8 cellular contexts compared by ENCODE assay signal in genomic region chr14:67837011-67837624, GRCh38. TPM values are rescaled to one million over a fixed set of nuclear protein-coding genes. Genes with fewer than 3 reads are reported as not detected.
A peak's percentile ranks its signal among the peaks of the same experiment; 100 is the strongest.
DNase-seq lines count a peak whose midpoint lies in the region; ATAC-seq, FAIRE-seq and TF ChIP-seq lines count a peak whose summit lies in the region.

No MANE protein-coding gene starts in this region.

- ATAC-seq in activated T-cell treated with anti-CD3 and anti-CD28 coated beads, Interleukin-2, amount 50 U/mL, for 72 hours (replicated peaks in 1 of 2): peak in 1 of 2 donors; percentile 28

- no peak overlapping the region for H3K4me3 Mint-ChIP-seq in activated T-cell treated with anti-CD3 and anti-CD28 coated beads, Interleukin-2, amount 50 U/mL, for 72 hours

- 18% methylated on average over 2 of the region's 2 CpGs for WGBS in GM23248 (ENCODE audit: low coverage in 1 of 2, low lambda C conversion rate in 2 of 2, missing lambda C conversion rate in 2 of 2), 2 experiments
- WGBS in sigmoid colon, 2 donors: 4 to 27% methylated on average over 2 of the region's 2 CpGs

- no peak overlapping the region for H3K4me3 ChIP-seq in GM23248
- H3K4me3 ChIP-seq in sigmoid colon: no peak overlapping the region

- H4K20me1 ChIP-seq in GM23248 (ENCODE audit: insufficient read depth): no peaks in the 10 kb centered on the region

- no peaks in the 10 kb centered on the region for H3K9me3 Mint-ChIP-seq in activated T-cell treated with anti-CD3 and anti-CD28 coated beads, Interleukin-2, amount 50 U/mL, for 72 hours

- no peak for TF ChIP-seq EP300 in sigmoid colon (IDR thresholded peaks at IDR 0.05)

- H3K27me3 ChIP-seq in GM23248 (replicated peaks; ENCODE audit: insufficient read depth) (no peaks in the 10 kb centered on the region), sigmoid colon (no peaks in the 10 kb centered on the region)

- H3K9ac ChIP-seq in GM23248: no peak overlapping the region

- H3K27ac ChIP-seq in GM23248 (no peak overlapping the region), sigmoid colon (peak overlapping the region in 1 of 4 donors; percentile 29)

- H3K4me2 ChIP-seq in GM23248 (ENCODE audit: unreplicated experiment): no peak overlapping the region

- peak; percentile 58 for DNase-seq in COR-L47 (lab: John Stamatoyannopoulos, UW)
- DNase-seq in GM23248: peak; percentile 82
- peak; percentile 60 for DNase-seq in NCI-H82 (lab: John Stamatoyannopoulos, UW)
- DNase-seq in activated T-cell treated with anti-CD3 and anti-CD28 coated beads, Interleukin-2, amount 50 U/mL, for 72 hours: peak; percentile 42 to 48
- DNase-seq in frontal cortex (ENCODE audit: low spot score in 2 of 2): no peak
- peak; percentile 71 for DNase-seq in sigmoid colon
- no peak for DNase-seq in ureter (ENCODE audit: low spot score)
- DNase-seq in NK-92 (lab: John Stamatoyannopoulos, UW; ENCODE audit: unreplicated experiment): no peak

- no peak for TF ChIP-seq POLR2A in sigmoid colon (IDR thresholded peaks at IDR 0.05)

- H3K4me1 Mint-ChIP-seq in activated T-cell treated with anti-CD3 and anti-CD28 coated beads, Interleukin-2, amount 50 U/mL, for 72 hours (ENCODE audit: low read depth): no peaks in the 10 kb centered on the region

- H3K27ac Mint-ChIP-seq in activated T-cell treated with anti-CD3 and anti-CD28 coated beads, Interleukin-2, amount 50 U/mL, for 72 hours: peak overlapping the region; percentile 31

- no peaks in the 10 kb centered on the region for H3K36me3 ChIP-seq in GM23248 (ENCODE audit: low read depth)
- H3K36me3 ChIP-seq in sigmoid colon: no peaks in the 10 kb centered on the region

- peaks cover 0 to 4% of the 10 kb centered on the region in 2 donors for H3K36me3 Mint-ChIP-seq in activated T-cell treated with anti-CD3 and anti-CD28 coated beads, Interleukin-2, amount 50 U/mL, for 72 hours (ENCODE audit: insufficient read depth in 2 of 2)

- no peak overlapping the region for H2AFZ ChIP-seq in GM23248

- H3K79me2 ChIP-seq in GM23248 (ENCODE audit: insufficient read depth): no peaks in the 10 kb centered on the region

- FAIRE-seq in frontal cortex (lab: Jason Lieb, UNC): peak; percentile 90

- in situ Hi-C loops in GM23248 (cut with MboI): no loop called here

- no peaks in the 10 kb centered on the region for H3K9me2 ChIP-seq in GM23248 (ENCODE audit: insufficient read depth)

- intact Hi-C loops in sigmoid colon (cut with DNase I): loop anchor here (5.0 to 10.0 kb wide), 4 partner anchors 95 to 1278 kb away; no protein-coding TSS in a partner anchor

- no peaks in the 10 kb centered on the region for H3F3A ChIP-seq in GM23248 (ENCODE audit: insufficient read depth)

- H3K27me3 Mint-ChIP-seq in activated T-cell treated with anti-CD3 and anti-CD28 coated beads, Interleukin-2, amount 50 U/mL, for 72 hours (ENCODE audit: low read depth): no peaks in the 10 kb centered on the region

- H3K9me3 ChIP-seq in GM23248 (ENCODE audit: low read depth) (no peaks in the 10 kb centered on the region), sigmoid colon (no peaks in the 10 kb centered on the region)

- H3K4me1 ChIP-seq in GM23248 (ENCODE audit: insufficient read depth) (no peaks in the 10 kb centered on the region), sigmoid colon (no peaks in the 10 kb centered on the region)

- peak; percentile 35 to 75 (median 53) for TF ChIP-seq CTCF in sigmoid colon (IDR thresholded peaks at IDR 0.05)

RNA-seq across cellular contexts. Expression of gene RAD51B, which starts 17.5 kb away (rescaled TPM):
- 4.0 and 7.7 TPM in 2 replicates for total RNA-seq in GM23248 (2014; rRNA removed; shearing (Covaris generic))
- 8.8 and 9.3 TPM in 2 replicates for polyA plus RNA-seq in GM23248 (2016; fragmentation: Nextera tagmentation; extraction: Ambion mirVana)
- 10 to 100 TPM; 42.6 to 50.0 TPM for total RNA-seq in activated T-cell treated with anti-CD3 and anti-CD28 coated beads, Interleukin-2, amount 50 U/mL, for 72 hours
- 5.3 TPM for total RNA-seq in frontal cortex
- 10 to 100 TPM in 2 of 4 donors, 1 to 10 TPM in 2; 7.1 to 24.4 (median 16.8) TPM for total RNA-seq in sigmoid colon
- polyA plus RNA-seq in sigmoid colon: 1 to 10 TPM; 2.4 to 6.9 (median 4.3) TPM
- 36.6 TPM for total RNA-seq in ureter

RNA-seq across cellular contexts. Expression of gene ZFYVE26, which starts 20.7 kb away (rescaled TPM):
- 10.8 and 11.6 TPM in 2 replicates for total RNA-seq in GM23248 (2014; rRNA removed; shearing (Covaris generic))
- polyA plus RNA-seq in GM23248 (2016; fragmentation: Nextera tagmentation; extraction: Ambion mirVana) (2.7 and 3.9 TPM in 2 replicates), sigmoid colon (10 to 100 TPM in 1 of 3 donors, 1 to 10 TPM in 2; 1.8 to 10.5 (median 4.2) TPM)
- 10 to 100 TPM; 13.7 to 15.4 TPM for total RNA-seq in activated T-cell treated with anti-CD3 and anti-CD28 coated beads, Interleukin-2, amount 50 U/mL, for 72 hours
- total RNA-seq in frontal cortex (14.7 TPM), sigmoid colon (10 to 100 TPM; 16.6 to 48.7 (median 22.1) TPM), ureter (33.7 TPM)

Comparison
In these comparisons a context has a peak if more than half of its experiments do, and no peak if none do; other contexts are left out.
1. DNase-seq: peak in COR-L47 (single experiment), GM23248 (single experiment), NCI-H82 (single experiment), activated T-cell treated with anti-CD3 and anti-CD28 coated beads, Interleukin-2, amount 50 U/mL, for 72 hours (2 of 2) and sigmoid colon (single experiment); none in frontal cortex (0 of 2), ureter (single experiment) and NK-92 (single experiment).